ENCODE assay signal across 1 cellular context in the genomic region with DNA sequence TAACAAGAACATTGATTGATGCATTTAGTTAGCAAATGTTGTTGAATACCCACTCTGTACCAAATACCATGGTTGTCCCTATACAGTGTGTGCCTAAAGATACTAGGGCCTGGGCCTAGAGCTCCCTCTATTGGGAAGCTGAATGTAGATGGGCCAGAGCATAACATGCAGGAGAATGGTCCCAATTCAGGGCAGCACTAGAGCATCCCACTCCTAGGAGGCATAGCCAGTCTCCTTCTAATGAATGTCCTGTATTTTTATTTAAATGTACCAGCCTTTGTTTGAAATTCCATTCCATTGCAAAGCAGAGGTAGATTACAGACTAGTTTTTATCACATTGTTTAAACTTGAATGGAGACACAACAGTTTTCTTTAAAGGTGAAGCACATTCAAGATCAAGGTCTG.
TF ChIP-seq lines count a peak whose summit lies in the region.

No MANE protein-coding gene starts in this region.

TF ChIP-seq in H1, 55 proteins besides CTCF, POLR2A, EP300 and RAD21:
- TF ChIP-seq, protein P1, sequence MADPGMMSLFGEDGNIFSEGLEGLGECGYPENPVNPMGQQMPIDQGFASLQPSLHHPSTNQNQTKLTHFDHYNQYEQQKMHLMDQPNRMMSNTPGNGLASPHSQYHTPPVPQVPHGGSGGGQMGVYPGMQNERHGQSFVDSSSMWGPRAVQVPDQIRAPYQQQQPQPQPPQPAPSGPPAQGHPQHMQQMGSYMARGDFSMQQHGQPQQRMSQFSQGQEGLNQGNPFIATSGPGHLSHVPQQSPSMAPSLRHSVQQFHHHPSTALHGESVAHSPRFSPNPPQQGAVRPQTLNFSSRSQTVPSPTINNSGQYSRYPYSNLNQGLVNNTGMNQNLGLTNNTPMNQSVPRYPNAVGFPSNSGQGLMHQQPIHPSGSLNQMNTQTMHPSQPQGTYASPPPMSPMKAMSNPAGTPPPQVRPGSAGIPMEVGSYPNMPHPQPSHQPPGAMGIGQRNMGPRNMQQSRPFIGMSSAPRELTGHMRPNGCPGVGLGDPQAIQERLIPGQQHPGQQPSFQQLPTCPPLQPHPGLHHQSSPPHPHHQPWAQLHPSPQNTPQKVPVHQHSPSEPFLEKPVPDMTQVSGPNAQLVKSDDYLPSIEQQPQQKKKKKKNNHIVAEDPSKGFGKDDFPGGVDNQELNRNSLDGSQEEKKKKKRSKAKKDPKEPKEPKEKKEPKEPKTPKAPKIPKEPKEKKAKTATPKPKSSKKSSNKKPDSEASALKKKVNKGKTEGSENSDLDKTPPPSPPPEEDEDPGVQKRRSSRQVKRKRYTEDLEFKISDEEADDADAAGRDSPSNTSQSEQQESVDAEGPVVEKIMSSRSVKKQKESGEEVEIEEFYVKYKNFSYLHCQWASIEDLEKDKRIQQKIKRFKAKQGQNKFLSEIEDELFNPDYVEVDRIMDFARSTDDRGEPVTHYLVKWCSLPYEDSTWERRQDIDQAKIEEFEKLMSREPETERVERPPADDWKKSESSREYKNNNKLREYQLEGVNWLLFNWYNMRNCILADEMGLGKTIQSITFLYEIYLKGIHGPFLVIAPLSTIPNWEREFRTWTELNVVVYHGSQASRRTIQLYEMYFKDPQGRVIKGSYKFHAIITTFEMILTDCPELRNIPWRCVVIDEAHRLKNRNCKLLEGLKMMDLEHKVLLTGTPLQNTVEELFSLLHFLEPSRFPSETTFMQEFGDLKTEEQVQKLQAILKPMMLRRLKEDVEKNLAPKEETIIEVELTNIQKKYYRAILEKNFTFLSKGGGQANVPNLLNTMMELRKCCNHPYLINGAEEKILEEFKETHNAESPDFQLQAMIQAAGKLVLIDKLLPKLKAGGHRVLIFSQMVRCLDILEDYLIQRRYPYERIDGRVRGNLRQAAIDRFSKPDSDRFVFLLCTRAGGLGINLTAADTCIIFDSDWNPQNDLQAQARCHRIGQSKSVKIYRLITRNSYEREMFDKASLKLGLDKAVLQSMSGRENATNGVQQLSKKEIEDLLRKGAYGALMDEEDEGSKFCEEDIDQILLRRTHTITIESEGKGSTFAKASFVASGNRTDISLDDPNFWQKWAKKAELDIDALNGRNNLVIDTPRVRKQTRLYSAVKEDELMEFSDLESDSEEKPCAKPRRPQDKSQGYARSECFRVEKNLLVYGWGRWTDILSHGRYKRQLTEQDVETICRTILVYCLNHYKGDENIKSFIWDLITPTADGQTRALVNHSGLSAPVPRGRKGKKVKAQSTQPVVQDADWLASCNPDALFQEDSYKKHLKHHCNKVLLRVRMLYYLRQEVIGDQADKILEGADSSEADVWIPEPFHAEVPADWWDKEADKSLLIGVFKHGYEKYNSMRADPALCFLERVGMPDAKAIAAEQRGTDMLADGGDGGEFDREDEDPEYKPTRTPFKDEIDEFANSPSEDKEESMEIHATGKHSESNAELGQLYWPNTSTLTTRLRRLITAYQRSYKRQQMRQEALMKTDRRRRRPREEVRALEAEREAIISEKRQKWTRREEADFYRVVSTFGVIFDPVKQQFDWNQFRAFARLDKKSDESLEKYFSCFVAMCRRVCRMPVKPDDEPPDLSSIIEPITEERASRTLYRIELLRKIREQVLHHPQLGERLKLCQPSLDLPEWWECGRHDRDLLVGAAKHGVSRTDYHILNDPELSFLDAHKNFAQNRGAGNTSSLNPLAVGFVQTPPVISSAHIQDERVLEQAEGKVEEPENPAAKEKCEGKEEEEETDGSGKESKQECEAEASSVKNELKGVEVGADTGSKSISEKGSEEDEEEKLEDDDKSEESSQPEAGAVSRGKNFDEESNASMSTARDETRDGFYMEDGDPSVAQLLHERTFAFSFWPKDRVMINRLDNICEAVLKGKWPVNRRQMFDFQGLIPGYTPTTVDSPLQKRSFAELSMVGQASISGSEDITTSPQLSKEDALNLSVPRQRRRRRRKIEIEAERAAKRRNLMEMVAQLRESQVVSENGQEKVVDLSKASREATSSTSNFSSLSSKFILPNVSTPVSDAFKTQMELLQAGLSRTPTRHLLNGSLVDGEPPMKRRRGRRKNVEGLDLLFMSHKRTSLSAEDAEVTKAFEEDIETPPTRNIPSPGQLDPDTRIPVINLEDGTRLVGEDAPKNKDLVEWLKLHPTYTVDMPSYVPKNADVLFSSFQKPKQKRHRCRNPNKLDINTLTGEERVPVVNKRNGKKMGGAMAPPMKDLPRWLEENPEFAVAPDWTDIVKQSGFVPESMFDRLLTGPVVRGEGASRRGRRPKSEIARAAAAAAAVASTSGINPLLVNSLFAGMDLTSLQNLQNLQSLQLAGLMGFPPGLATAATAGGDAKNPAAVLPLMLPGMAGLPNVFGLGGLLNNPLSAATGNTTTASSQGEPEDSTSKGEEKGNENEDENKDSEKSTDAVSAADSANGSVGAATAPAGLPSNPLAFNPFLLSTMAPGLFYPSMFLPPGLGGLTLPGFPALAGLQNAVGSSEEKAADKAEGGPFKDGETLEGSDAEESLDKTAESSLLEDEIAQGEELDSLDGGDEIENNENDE (IDR thresholded peaks at IDR 0.05; ENCODE audit: insufficient replicate concordance, low read length) = peak; percentile 69
- TF ChIP-seq YY1 (IDR thresholded peaks at IDR 0.05; ENCODE audit: low read depth, low read length) (peak; percentile 61), EZH2 (IDR thresholded peaks at IDR 0.05; ENCODE audit: low read depth, low read length, severe bottlenecking) (no peak), POLR2AphosphoS5 (IDR thresholded peaks at IDR 0.05; ENCODE audit: low read depth, low read length) (no peak), TEAD4 (IDR thresholded peaks at IDR 0.05; ENCODE audit: low read depth, low read length) (0 out of 2 replicates have a peak, but pooled peaks have one; percentile 17), SIX5 (IDR thresholded peaks at IDR 0.05; ENCODE audit: low read depth, low read length) (no peak), TAF1 (IDR thresholded peaks at IDR 0.05; ENCODE audit: low read depth, low read length) (no peak), BCL11A (IDR thresholded peaks at IDR 0.05; ENCODE audit: low read depth in 2 of 2, low read length in 2 of 2) (no peak), TAF7 (optimal IDR thresholded peaks at IDR 0.05; ENCODE audit: borderline replicate concordance, low read depth, low read length) (no peak), SIN3A (conservative IDR thresholded peaks at IDR 0.05 in 1 of 2, IDR thresholded peaks at IDR 0.05 in 1 of 2; ENCODE audit: low read depth in 1 of 2, low read length in 2 of 2) (no peak), HDAC2 (IDR thresholded peaks at IDR 0.05; ENCODE audit: borderline replicate concordance in 1 of 2, low read depth in 2 of 2, low read length in 2 of 2) (peak in 1 of 2 experiments; percentile 53; a peak in 1 of 4 replicates)
- TF ChIP-seq, protein P2, sequence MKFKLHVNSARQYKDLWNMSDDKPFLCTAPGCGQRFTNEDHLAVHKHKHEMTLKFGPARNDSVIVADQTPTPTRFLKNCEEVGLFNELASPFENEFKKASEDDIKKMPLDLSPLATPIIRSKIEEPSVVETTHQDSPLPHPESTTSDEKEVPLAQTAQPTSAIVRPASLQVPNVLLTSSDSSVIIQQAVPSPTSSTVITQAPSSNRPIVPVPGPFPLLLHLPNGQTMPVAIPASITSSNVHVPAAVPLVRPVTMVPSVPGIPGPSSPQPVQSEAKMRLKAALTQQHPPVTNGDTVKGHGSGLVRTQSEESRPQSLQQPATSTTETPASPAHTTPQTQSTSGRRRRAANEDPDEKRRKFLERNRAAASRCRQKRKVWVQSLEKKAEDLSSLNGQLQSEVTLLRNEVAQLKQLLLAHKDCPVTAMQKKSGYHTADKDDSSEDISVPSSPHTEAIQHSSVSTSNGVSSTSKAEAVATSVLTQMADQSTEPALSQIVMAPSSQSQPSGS (IDR thresholded peaks at IDR 0.05; ENCODE audit: low read length) = peak; percentile 55; the same call in 1 of the 2 replicates
